8 cellular contexts compared by ENCODE assay signal in genomic region chr9:130847306-130848217, GRCh38. TPM values are rescaled to one million over a fixed set of nuclear protein-coding genes. Genes with fewer than 3 reads are reported as not detected.
DNase-seq lines count a peak whose midpoint lies in the region; ATAC-seq, FAIRE-seq and TF ChIP-seq lines count a peak whose summit lies in the region.

No MANE protein-coding gene starts in this region.

- DNase-seq in MG63, result peak; percentile 95
- peak; percentile 89 to 95 for DNase-seq in dermis microvascular lymphatic vessel endothelial cell (ENCODE audit: low read depth in 2 of 2)
- peak; percentile 43 for DNase-seq in HepG2 (ENCODE audit: low spot score)
- peak; percentile 84 to 94 for DNase-seq in tibial nerve (ENCODE audit: low spot score in 2 of 2)
- no peak for DNase-seq in GM12892 (ENCODE audit: insufficient read length)
- no peak for DNase-seq in DMS79 treated with DMSO at 0.1 percent for 48 hours (lab: John Stamatoyannopoulos, UW)

- BruUV-seq in HepG2 (replicated peaks; lab: Mats Ljungman, UMichigan), result no TSS peak

- intact Hi-C loops in HepG2 (cut with micrococcal nuclease; ENCODE audit: unreplicated experiment), result no loop called here

- no peak overlapping the region for H3K27ac ChIP-seq in HepG2 (ENCODE audit: extremely low read length, insufficient read depth, low read length)
- peak overlapping the region; percentile 71 to 98 (median 88) for H3K27ac ChIP-seq in tibial nerve

- CTCF ChIA-PET in HepG2 (lab: Yijun Ruan, JAX; ENCODE audit: low intra/inter-chr PET ratio, low total read pairs), result no interaction called here

- ATAC-seq in HepG2 (no peak), HG02852 (IDR thresholded peaks at IDR 0.05; ENCODE audit: unreplicated experiment) (no peak), GM18861 (IDR thresholded peaks at IDR 0.05; ENCODE audit: unreplicated experiment) (no peak)

- TF ChIP-seq RAD21 in HepG2 (CRISPR knock-in tag; IDR thresholded peaks at IDR 0.05), result no peak

- no peak overlapping the region for H3K4me3 ChIP-seq in MG63
- H3K4me3 ChIP-seq in HepG2 (replicated peaks in 1 of 3; ENCODE audit: insufficient read depth in 1 of 3, low read depth in 2 of 3, low read length in 3 of 3), result no peak overlapping the region
- H3K4me3 ChIP-seq in tibial nerve, result no peak overlapping the region

- H3K4me2 ChIP-seq in HepG2 (ENCODE audit: low read depth, low read length), result no peak overlapping the region

- H3K4me1 ChIP-seq in HepG2 (ENCODE audit: insufficient read depth, low read length), result peaks cover 25% of the 10 kb centered on the region
- peaks cover 0 to 83% (median 41%) of the 10 kb centered on the region in 4 donors for H3K4me1 ChIP-seq in tibial nerve

- TF ChIP-seq POLR2A in HepG2 (IDR thresholded peaks at IDR 0.05; ENCODE audit: insufficient read depth in 1 of 2, low read depth in 2 of 2, low read length in 2 of 2) (no peak), tibial nerve (IDR thresholded peaks at IDR 0.05) (no peak), GM12892 (IDR thresholded peaks at IDR 0.05; ENCODE audit: low read depth, low read length) (no peak)

- FAIRE-seq in HepG2 (lab: Jason Lieb, UNC), result peak; percentile 59
- FAIRE-seq in GM12892 (lab: Jason Lieb, UNC), result no peak

- WGBS in HepG2 (ENCODE audit: low lambda C conversion rate), result 82% methylated on average over 13 of the region's 13 CpGs
- WGBS in tibial nerve, 2 donors, result 10 to 19% methylated on average over 13 of the region's 13 CpGs

- H4K20me1 ChIP-seq in HepG2 (ENCODE audit: insufficient read depth, low read length), result peaks cover 7% of the 10 kb centered on the region

- in situ Hi-C loops in HepG2 (cut with HindIII; ENCODE audit: extremely low pct_ligation_motif_present, low pct_unique_long_range_greater_than_20kb), result no loop called here

- TF ChIP-seq EP300 in HepG2 (IDR thresholded peaks at IDR 0.05; ENCODE audit: low read depth in 2 of 2, low read length in 2 of 2) (no peak), HepG2 (CRISPR knock-in tag; IDR thresholded peaks at IDR 0.05; ENCODE audit: borderline replicate concordance) (no peak), tibial nerve (IDR thresholded peaks at IDR 0.05) (peak; percentile 37 to 98)

- POLR2A ChIA-PET in HepG2 (lab: Yijun Ruan, JAX), result no interaction called here

- H3K9ac ChIP-seq in HepG2 (ENCODE audit: insufficient read depth, low read depth, low read length), result no peak overlapping the region

- H3K27me3 ChIP-seq in MG63 (no peaks in the 10 kb centered on the region), HepG2 (ENCODE audit: control insufficient read depth in 1 of 2, insufficient read depth in 2 of 2, low read length in 2 of 2) (no peaks in the 10 kb centered on the region), tibial nerve (no peaks in the 10 kb centered on the region)

- TF ChIP-seq CTCF in HepG2 (CRISPR knock-in tag; IDR thresholded peaks at IDR 0.05) (no peak), tibial nerve (IDR thresholded peaks at IDR 0.05) (peak in 3 of 5 experiments; percentile 9 to 22 (median 12))

- H2AFZ ChIP-seq in HepG2 (ENCODE audit: low read length), result no peak overlapping the region

- peaks cover 19% of the 10 kb centered on the region for H3K36me3 ChIP-seq in MG63
- peaks cover 0 to 8% of the 10 kb centered on the region in 2 experiments; a peak in 2 of 5 replicates for H3K36me3 ChIP-seq in HepG2 (replicated peaks in 1 of 2; ENCODE audit: control insufficient read depth in 1 of 2, insufficient read depth in 2 of 2, low read length in 2 of 2)
- no peaks in the 10 kb centered on the region for H3K36me3 ChIP-seq in tibial nerve

- no peaks in the 10 kb centered on the region for H3K9me3 ChIP-seq in MG63
- no peaks in the 10 kb centered on the region for H3K9me3 ChIP-seq in HepG2 (ENCODE audit: low read length)
- H3K9me3 ChIP-seq in tibial nerve, result no peaks in the 10 kb centered on the region

- peaks cover 70% of the 10 kb centered on the region for H3K79me2 ChIP-seq in HepG2 (ENCODE audit: insufficient read depth, low read length)

TF ChIP-seq in HepG2, 621 proteins besides CTCF, POLR2A, EP300 and RAD21 (continues in another document):
- TF ChIP-seq CEBPB (IDR thresholded peaks at IDR 0.05; ENCODE audit: borderline replicate concordance, low read depth, low read length) (peak; percentile 86; the same call in 1 of the 2 replicates), CEBPG (CRISPR knock-in tag; IDR thresholded peaks at IDR 0.05) (peak; percentile 73), RFXAP (CRISPR knock-in tag; IDR thresholded peaks at IDR 0.05; ENCODE audit: borderline replicate concordance) (no peak)

RNA-seq across cellular contexts. Expression of gene ABL1, which starts 12.5 kb away (rescaled TPM):
- 24.2 and 24.7 TPM in 2 replicates for total RNA-seq in MG63 (2014; rRNA removed; shearing (Covaris generic); ENCODE audit: low replicate concordance)
- 21.8 and 38.3 TPM in 2 replicates for total RNA-seq in dermis microvascular lymphatic vessel endothelial cell
- total RNA-seq in HepG2 (2016; rRNA removed; fragmentation: Illumina TruSeq; extraction: Trizol), result 19.3 and 20.4 TPM in 2 replicates
- total RNA-seq in HepG2 (2016; cell fraction: cytosol; rRNA removed; fragmentation: Illumina TruSeq; extraction: Trizol; ENCODE audit: low read depth), result 2.2 and 2.4 TPM in 2 replicates
- total RNA-seq in HepG2 (2016; cell fraction: insoluble cytoplasmic fraction; rRNA removed; fragmentation: Illumina TruSeq; extraction: Trizol), result 15.8 and 21.7 TPM in 2 replicates
- 9.2 and 9.8 TPM in 2 replicates for total RNA-seq in HepG2 (2016; cell fraction: membrane; rRNA removed; fragmentation: Illumina TruSeq; extraction: Trizol)
- total RNA-seq in HepG2 (2016; cell fraction: nucleus; rRNA removed; fragmentation: Illumina TruSeq; extraction: Trizol), result 21.9 and 22.1 TPM in 2 replicates
- 10.8 and 14.1 TPM in 2 replicates for polyA plus RNA-seq in HepG2 (2011; rRNA removed)
- polyA plus RNA-seq in HepG2 (2011; cell fraction: cytosol; rRNA removed), result 11.9 and 13.3 TPM in 2 replicates
- 13.6 and 15.9 TPM in 2 replicates for polyA plus RNA-seq in HepG2 (2011; cell fraction: nucleus; rRNA removed)
- 17.7 and 20.4 TPM in 2 replicates for polyA plus RNA-seq in HepG2 (2012)
- 1.8 and 1.9 TPM in 2 replicates for polyA plus RNA-seq in HepG2 (2016; cell fraction: cytosol; fragmentation: Illumina TruSeq; extraction: Trizol; ENCODE audit: low read depth)
- polyA plus RNA-seq in HepG2 (2016; cell fraction: insoluble cytoplasmic fraction; fragmentation: Illumina TruSeq; extraction: Trizol; ENCODE audit: low read depth), result 15.4 and 23.6 TPM in 2 replicates
- 4.9 and 5.1 TPM in 2 replicates for polyA plus RNA-seq in HepG2 (2016; cell fraction: membrane; fragmentation: Illumina TruSeq; extraction: Trizol; ENCODE audit: low read depth)
- 30.9 and 34.3 TPM in 2 replicates for polyA plus RNA-seq in HepG2 (2016; cell fraction: nucleus; fragmentation: Illumina TruSeq; extraction: Trizol; ENCODE audit: insufficient read depth, low read depth)
- polyA minus RNA-seq in HepG2 (2011; rRNA and poly(A)+ RNA removed; ENCODE audit: low replicate concordance), result 34.8 and 80.5 TPM in 2 replicates
- 19.1 and 20.7 TPM in 2 replicates for polyA minus RNA-seq in HepG2 (2011; cell fraction: cytosol; rRNA and poly(A)+ RNA removed)
- polyA minus RNA-seq in HepG2 (2011; cell fraction: nucleus; rRNA and poly(A)+ RNA removed), result 24.1 and 29.0 TPM in 2 replicates
- 100 to 1,000 TPM in 1 of 4 donors, 10 to 100 TPM in 3; 58.0 to 105 (median 78.6) TPM for total RNA-seq in tibial nerve
- 14.7 TPM for polyA plus RNA-seq in GM12892 (2012; ENCODE audit: missing spikeins)

RNA-seq across cellular contexts. Expression of gene QRFP, which starts 49.0 kb away (rescaled TPM):
- not detected in 2 replicates for total RNA-seq in MG63 (2014; rRNA removed; shearing (Covaris generic); ENCODE audit: low replicate concordance)
- total RNA-seq in dermis microvascular lymphatic vessel endothelial cell (not detected in 2 replicates), HepG2 (2016; rRNA removed; fragmentation: Illumina TruSeq; extraction: Trizol) (not detected in 2 replicates), tibial nerve (not detected)
- total RNA-seq in HepG2 (2016; cell fraction: cytosol; rRNA removed; fragmentation: Illumina TruSeq; extraction: Trizol; ENCODE audit: low read depth), result not detected in 2 replicates
- total RNA-seq in HepG2 (2016; cell fraction: insoluble cytoplasmic fraction; rRNA removed; fragmentation: Illumina TruSeq; extraction: Trizol), result not detected in 2 replicates
- total RNA-seq in HepG2 (2016; cell fraction: membrane; rRNA removed; fragmentation: Illumina TruSeq; extraction: Trizol), result not detected in 2 replicates
- total RNA-seq in HepG2 (2016; cell fraction: nucleus; rRNA removed; fragmentation: Illumina TruSeq; extraction: Trizol), result not detected in 2 replicates
- polyA plus RNA-seq in HepG2 (2011; rRNA removed), result not detected in 2 replicates
- not detected in 2 replicates for polyA plus RNA-seq in HepG2 (2011; cell fraction: cytosol; rRNA removed)
- not detected in 2 replicates for polyA plus RNA-seq in HepG2 (2011; cell fraction: nucleus; rRNA removed)
- polyA plus RNA-seq in HepG2 (2012), result 0.15 TPM in 1 of 2 replicates, not detected in the other
- not detected in 2 replicates for polyA plus RNA-seq in HepG2 (2016; cell fraction: cytosol; fragmentation: Illumina TruSeq; extraction: Trizol; ENCODE audit: low read depth)
- not detected in 2 replicates for polyA plus RNA-seq in HepG2 (2016; cell fraction: insoluble cytoplasmic fraction; fragmentation: Illumina TruSeq; extraction: Trizol; ENCODE audit: low read depth)
- polyA plus RNA-seq in HepG2 (2016; cell fraction: membrane; fragmentation: Illumina TruSeq; extraction: Trizol; ENCODE audit: low read depth), result not detected in 2 replicates
- polyA plus RNA-seq in HepG2 (2016; cell fraction: nucleus; fragmentation: Illumina TruSeq; extraction: Trizol; ENCODE audit: insufficient read depth, low read depth), result not detected in 2 replicates
- not detected in 2 replicates for polyA minus RNA-seq in HepG2 (2011; rRNA and poly(A)+ RNA removed; ENCODE audit: low replicate concordance)
- polyA minus RNA-seq in HepG2 (2011; cell fraction: cytosol; rRNA and poly(A)+ RNA removed), result not detected in 2 replicates
- polyA minus RNA-seq in HepG2 (2011; cell fraction: nucleus; rRNA and poly(A)+ RNA removed), result not detected in 2 replicates
- 0.21 TPM for polyA plus RNA-seq in GM12892 (2012; ENCODE audit: missing spikeins)

Comparison
In these comparisons a context has a peak if more than half of its experiments do, and no peak if none do; other contexts are left out.
1. DNase-seq: peak in MG63 (single experiment), dermis microvascular lymphatic vessel endothelial cell (2 of 2), HepG2 (single experiment) and tibial nerve (2 of 2); none in GM12892 (single experiment) and DMS79 treated with DMSO at 0.1 percent for 48 hours (single experiment).